ENCODE assay signal across 26 cellular contexts in genomic region chr2:210713122-210713521, GRCh38.
"Had no signal": no experiment of that assay in that cellular context is flagged by ENCODE, and none has a peak within 500 bp of the region (broad histone marks: within the 10 kb centered on the region; RNA-seq: fewer than 3 reads in every experiment).

No MANE protein-coding gene starts in this region.

- H3K36me3 ChIP-seq: adrenal gland, ascending aorta, brain microvascular endothelial cell, left lung, neutrophil, pancreas, right atrium auricular region, spleen, upper lobe of right lung had no signal

- H3K4me3 Mint-ChIP-seq: activated T-helper 17 cell treated with anti-CD3 and anti-CD28 coated beads, Interleukin-2, amount 50 U/mL, for 72 hours; dendritic cell treated with granulocyte-macrophage colony-stimulating factor and Interleukin-4, amounts not matched to agents 40 ng/mL and 50 ng/mL, for 4 days; mesothelial cell of epicardium; natural killer cell had no signal

- ATAC-seq: activated naive CD4-positive, alpha-beta T cell treated with anti-CD3 and anti-CD28 coated beads, Interleukin-2, amount 50 U/mL, for 72 hours; activated T-helper 17 cell treated with anti-CD3 and anti-CD28 coated beads, Interleukin-2, amount 50 U/mL, for 72 hours; left lung; natural killer cell; pancreas; psoas muscle; upper lobe of right lung had no signal

- H3K36me3 Mint-ChIP-seq: activated naive CD4-positive, alpha-beta T cell treated with anti-CD3 and anti-CD28 coated beads, Interleukin-2, amount 50 U/mL, for 72 hours; mesothelial cell of epicardium; natural killer cell had no signal

- H3K27me3 Mint-ChIP-seq: dendritic cell treated with granulocyte-macrophage colony-stimulating factor and Interleukin-4, amounts not matched to agents 40 ng/mL and 50 ng/mL, for 4 days had no signal

- H3K9me3 Mint-ChIP-seq: activated T-helper 17 cell treated with anti-CD3 and anti-CD28 coated beads, Interleukin-2, amount 50 U/mL, for 72 hours; mesothelial cell of epicardium had no signal

- H3K4me3 ChIP-seq: adrenal gland, ascending aorta, hepatocyte, left lung, lung, pancreas, psoas muscle, right atrium auricular region, spleen, upper lobe of right lung had no signal

- H3K9me3 ChIP-seq: adrenal gland, ascending aorta, left lung, neutrophil, pancreas, psoas muscle, right atrium auricular region, spleen, upper lobe of right lung had no signal

- H3K4me2 ChIP-seq: hepatocyte had no signal

- H3K27ac ChIP-seq: adrenal gland, ascending aorta, brain microvascular endothelial cell, hepatocyte, left lung, neutrophil, pancreas, psoas muscle, right atrium auricular region, spleen, upper lobe of right lung had no signal

- H3K4me1 Mint-ChIP-seq: activated T-helper 17 cell treated with anti-CD3 and anti-CD28 coated beads, Interleukin-2, amount 50 U/mL, for 72 hours; natural killer cell had no signal

- H3K4me1 ChIP-seq: adrenal gland, ascending aorta, left lung, pancreas, psoas muscle, right atrium auricular region, spleen, upper lobe of right lung had no signal

- H3K27me3 ChIP-seq: adrenal gland, ascending aorta, brain microvascular endothelial cell, hepatocyte, left lung, neutrophil, pancreas, right atrium auricular region, spleen, upper lobe of right lung had no signal

- H2AFZ ChIP-seq: hepatocyte had no signal

- H3K27ac Mint-ChIP-seq: activated naive CD4-positive, alpha-beta T cell treated with anti-CD3 and anti-CD28 coated beads, Interleukin-2, amount 50 U/mL, for 72 hours; activated T-helper 17 cell treated with anti-CD3 and anti-CD28 coated beads, Interleukin-2, amount 50 U/mL, for 72 hours; dendritic cell treated with granulocyte-macrophage colony-stimulating factor and Interleukin-4, amounts not matched to agents 40 ng/mL and 50 ng/mL, for 4 days; mesothelial cell of epicardium; natural killer cell had no signal

- DNase-seq: activated CD4-positive, alpha-beta T cell treated with anti-CD3 and anti-CD28 coated beads, Interleukin-2, amount 50 U/mL, for 1 hour; activated CD4-positive, CD25-positive, alpha-beta regulatory T cell treated with anti-CD3 and anti-CD28 coated beads, Interleukin-2, amount 50 U/mL, for 72 hours; activated T-cell treated with anti-CD3 and anti-CD28 coated beads, Interleukin-2, amount 50 U/mL, for 1 hour; adrenal gland; brain microvascular endothelial cell; caudate nucleus; effector CD4-positive, alpha-beta T cell; foreskin melanocyte; kidney glomerular epithelial cell; left lung; natural killer cell; pancreas; psoas muscle; spleen; stimulated activated CD4-positive, alpha-beta T cell treated with anti-CD3 and anti-CD28 coated beads, Interleukin-4, amount 100 ng/mL, for 1 hour; stimulated activated naive CD4-positive, alpha-beta T cell treated with Interleukin-2 at 50 U/mL for 16 hours; upper lobe of right lung had no signal
